In the genomic region with DNA sequence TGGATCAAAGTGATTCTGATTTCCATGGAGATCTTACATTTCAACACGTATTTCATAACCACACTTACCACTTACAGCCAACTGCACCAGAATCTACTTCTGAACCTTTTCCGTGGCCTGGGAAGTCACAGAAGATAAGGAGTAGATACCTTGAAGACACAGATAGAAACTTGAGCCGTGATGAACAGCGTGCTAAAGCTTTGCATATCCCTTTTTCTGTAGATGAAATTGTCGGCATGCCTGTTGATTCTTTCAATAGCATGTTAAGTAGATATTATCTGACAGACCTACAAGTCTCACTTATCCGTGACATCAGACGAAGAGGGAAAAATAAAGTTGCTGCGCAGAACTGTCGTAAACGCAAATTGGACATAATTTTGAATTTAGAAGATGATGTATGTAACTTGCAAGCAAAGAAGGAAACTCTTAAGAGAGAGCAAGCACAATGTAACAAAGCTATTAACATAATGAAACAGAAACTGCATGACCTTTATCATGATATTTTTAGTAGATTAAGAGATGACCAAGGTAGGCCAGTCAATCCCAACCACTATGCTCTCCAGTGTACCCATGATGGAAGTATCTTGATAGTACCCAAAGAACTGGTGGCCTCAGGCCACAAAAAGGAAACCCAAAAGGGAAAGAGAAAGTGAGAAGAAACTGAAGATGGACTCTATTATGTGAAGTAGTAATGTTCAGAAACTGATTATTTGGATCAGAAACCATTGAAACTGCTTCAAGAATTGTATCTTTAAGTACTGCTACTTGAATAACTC, we compare ENCODE assay signal across 8 cellular contexts. TPM values are rescaled to one million over a fixed set of nuclear protein-coding genes. Genes with fewer than 3 reads are reported as not detected.
A peak's percentile ranks its signal among the peaks of the same experiment; 100 is the strongest.
DNase-seq lines count a peak whose midpoint lies in the region; ATAC-seq and TF ChIP-seq lines count a peak whose summit lies in the region.
"Not testable (repeated sequence)": the region's sequence is repeated elsewhere in the genome, so short reads cannot be mapped to it uniquely, and the experiment has no call there.

No MANE protein-coding gene starts in this region.

- H3K9me3 Mint-ChIP-seq in CD4-positive, CD25-positive, alpha-beta regulatory T cell; HFFc6; activated T-cell treated with anti-CD3 and anti-CD28 coated beads, Interleukin-2, amount 50 U/mL, for 4 hours; endodermal cell; neural crest cell: not testable (repeated sequence)

- not testable (repeated sequence) for H3K9me2 ChIP-seq in SU-DHL-6 (replicated peaks; ENCODE audit: insufficient read depth, low read length)

- H3K36me3 Mint-ChIP-seq in CD4-positive, CD25-positive, alpha-beta regulatory T cell = peaks cover 38% of the 10 kb centered on the region
- H3K36me3 Mint-ChIP-seq in HFFc6 (ENCODE audit: low read depth) = peaks cover 64% of the 10 kb centered on the region
- peaks cover 55% of the 10 kb centered on the region for H3K36me3 Mint-ChIP-seq in activated T-cell treated with anti-CD3 and anti-CD28 coated beads, Interleukin-2, amount 50 U/mL, for 4 hours (ENCODE audit: insufficient read depth)
- peaks cover 29% of the 10 kb centered on the region for H3K36me3 Mint-ChIP-seq in endodermal cell (ENCODE audit: low read depth)
- H3K36me3 Mint-ChIP-seq in neural crest cell (ENCODE audit: low read depth) = peaks cover 37% of the 10 kb centered on the region

- not testable (repeated sequence) for H3K9ac ChIP-seq in SU-DHL-6 (ENCODE audit: low read length); endodermal cell (ENCODE audit: extremely low read depth, low read length, poor library complexity, severe bottlenecking)

- H3K4me3 Mint-ChIP-seq in CD4-positive, CD25-positive, alpha-beta regulatory T cell = peak overlapping the region in 1 of 4 donors; percentile 22
- peak overlapping the region; percentile 30; the same call in 1 of the 2 replicates for H3K4me3 Mint-ChIP-seq in HFFc6
- H3K4me3 Mint-ChIP-seq in activated T-cell treated with anti-CD3 and anti-CD28 coated beads, Interleukin-2, amount 50 U/mL, for 4 hours; endodermal cell: not testable (repeated sequence)
- peak overlapping the region; percentile 52 for H3K4me3 Mint-ChIP-seq in neural crest cell

- H3K27me3 ChIP-seq in CD4-positive, CD25-positive, alpha-beta regulatory T cell (ENCODE audit: control insufficient read depth, insufficient read depth, low read length); SU-DHL-6 (ENCODE audit: low read length); endodermal cell (ENCODE audit: control insufficient read depth, insufficient read depth, low read length, poor library complexity, severe bottlenecking): not testable (repeated sequence)

- ATAC-seq in CD4-positive, CD25-positive, alpha-beta regulatory T cell (ENCODE audit: low read depth in 2 of 2) = peak; percentile 22
- peak; percentile 49 for ATAC-seq in GM18867 (IDR thresholded peaks at IDR 0.05; ENCODE audit: unreplicated experiment)
- peak; percentile 5 to 9 for ATAC-seq in activated T-cell treated with anti-CD3 and anti-CD28 coated beads, Interleukin-2, amount 50 U/mL, for 4 hours

- H3K27ac ChIP-seq in CD4-positive, CD25-positive, alpha-beta regulatory T cell (ENCODE audit: insufficient read depth, low read length, poor library complexity, severe bottlenecking) = peak overlapping the region; percentile 51
- peak overlapping the region; percentile 6; the same call in 1 of the 2 replicates for H3K27ac ChIP-seq in SU-DHL-6 (ENCODE audit: low read depth, low read length)
- H3K27ac ChIP-seq in endodermal cell (ENCODE audit: low read depth, low read length) = not testable (repeated sequence)

- peaks cover 28 to 86% (median 67%) of the 10 kb centered on the region in 4 donors for H3K4me1 Mint-ChIP-seq in CD4-positive, CD25-positive, alpha-beta regulatory T cell
- H3K4me1 Mint-ChIP-seq in HFFc6 (ENCODE audit: low read depth) (peaks cover 68% of the 10 kb centered on the region), neural crest cell (peaks cover 53% of the 10 kb centered on the region)
- peaks cover 64% of the 10 kb centered on the region for H3K4me1 Mint-ChIP-seq in activated T-cell treated with anti-CD3 and anti-CD28 coated beads, Interleukin-2, amount 50 U/mL, for 4 hours (ENCODE audit: low read depth)
- H3K4me1 Mint-ChIP-seq in endodermal cell = not testable (repeated sequence)

- H3K9me3 ChIP-seq in CD4-positive, CD25-positive, alpha-beta regulatory T cell (ENCODE audit: control insufficient read depth in 2 of 2, low read length in 2 of 2); SU-DHL-6 (ENCODE audit: insufficient read depth, low read length); endodermal cell (ENCODE audit: control insufficient read depth, low read length): not testable (repeated sequence)

- not testable (repeated sequence) for H3K4me2 ChIP-seq in SU-DHL-6 (ENCODE audit: low read depth, low read length, poor library complexity, severe bottlenecking)

- peak overlapping the region; percentile 4 for H3K4me3 ChIP-seq in CD4-positive, CD25-positive, alpha-beta regulatory T cell (ENCODE audit: low read depth, low read length)
- not testable (repeated sequence) for H3K4me3 ChIP-seq in SU-DHL-6 (ENCODE audit: insufficient read depth, low read length, poor library complexity, severe bottlenecking); endodermal cell (ENCODE audit: low read length)

- H3K4me1 ChIP-seq in CD4-positive, CD25-positive, alpha-beta regulatory T cell (ENCODE audit: control insufficient read depth, insufficient read depth, low read length, poor library complexity, severe bottlenecking) = peaks cover 23% of the 10 kb centered on the region
- not testable (repeated sequence) for H3K4me1 ChIP-seq in endodermal cell (ENCODE audit: control insufficient read depth, insufficient read depth, low read length)

- WGBS in endodermal cell (ENCODE audit: insufficient coverage in 1 of 2, insufficient read length in 1 of 2), 2 experiments = 90 to 95% methylated on average over 5 to 10 of the region's 10 CpGs

- not testable (repeated sequence) for H3K79me2 ChIP-seq in SU-DHL-6 (ENCODE audit: insufficient read depth, low read length)

- TF ChIP-seq CTCF in HFFc6 (IDR thresholded peaks at IDR 0.05); SU-DHL-6 (IDR thresholded peaks at IDR 0.05; ENCODE audit: insufficient read depth, low read length, poor library complexity, severe bottlenecking); endodermal cell (conservative IDR thresholded peaks at IDR 0.05); neural crest cell (conservative IDR thresholded peaks at IDR 0.05): not testable (repeated sequence)

- peaks cover 31% of the 10 kb centered on the region for H3K36me3 ChIP-seq in CD4-positive, CD25-positive, alpha-beta regulatory T cell (ENCODE audit: control insufficient read depth, insufficient read depth, low read length)
- peaks cover 17% of the 10 kb centered on the region for H3K36me3 ChIP-seq in SU-DHL-6 (ENCODE audit: low read length)
- H3K36me3 ChIP-seq in endodermal cell (ENCODE audit: control insufficient read depth, insufficient read depth, low read length) = peaks cover 40% of the 10 kb centered on the region

- not testable (repeated sequence) for H3K27me3 Mint-ChIP-seq in CD4-positive, CD25-positive, alpha-beta regulatory T cell; HFFc6 (ENCODE audit: insufficient read depth); activated T-cell treated with anti-CD3 and anti-CD28 coated beads, Interleukin-2, amount 50 U/mL, for 4 hours (ENCODE audit: low read depth); endodermal cell (ENCODE audit: insufficient read depth)
- peaks cover 32% of the 10 kb centered on the region for H3K27me3 Mint-ChIP-seq in neural crest cell (ENCODE audit: low read depth)

- not testable (repeated sequence) for DNase-seq in CD4-positive, CD25-positive, alpha-beta regulatory T cell; HFFc6; activated T-cell treated with anti-CD3 and anti-CD28 coated beads, Interleukin-2, amount 50 U/mL, for 4 hours; endodermal cell; neural crest cell (ENCODE audit: low read depth, low spot score)
- peak; percentile 40 for DNase-seq in MV-4-11 (lab: John Stamatoyannopoulos, UW)

- peak overlapping the region; percentile 10 to 59 (median 54) for H3K27ac Mint-ChIP-seq in CD4-positive, CD25-positive, alpha-beta regulatory T cell
- peak overlapping the region; percentile 76 for H3K27ac Mint-ChIP-seq in HFFc6
- peak overlapping the region; percentile 4 for H3K27ac Mint-ChIP-seq in endodermal cell
- H3K27ac Mint-ChIP-seq in neural crest cell (ENCODE audit: unreplicated experiment) = not testable (repeated sequence)

- H4K20me1 ChIP-seq in SU-DHL-6 (ENCODE audit: low read depth, low read length) = peaks cover 18% of the 10 kb centered on the region

- H3F3A ChIP-seq in SU-DHL-6 (ENCODE audit: insufficient read depth) = peaks cover 94% of the 10 kb centered on the region

- H2AFZ ChIP-seq in SU-DHL-6 (ENCODE audit: low read depth, low read length, severe bottlenecking) = not testable (repeated sequence)

RNA-seq across cellular contexts. Expression of a gene that starts 15.2 kb away (rescaled TPM):
- 465 TPM for total RNA-seq in CD4-positive, CD25-positive, alpha-beta regulatory T cell
- 100 to 1,000 TPM; 506 to 541 (median 520) TPM for polyA plus RNA-seq in CD4-positive, CD25-positive, alpha-beta regulatory T cell
- 100 to 1,000 TPM; 403 to 643 (median 565) TPM for total RNA-seq in HFFc6 (2021; fragmentation: NEBNext Ultra II Directional; extraction: Animal tissue kit (Norgen Biotek cat#: 25700))
- total RNA-seq in activated T-cell treated with anti-CD3 and anti-CD28 coated beads, Interleukin-2, amount 50 U/mL, for 4 hours = 100 to 1,000 TPM; 912 to 975 (median 924) TPM
- total RNA-seq in endodermal cell (1,000 to 10,000 TPM in 1 of 2 donors, 100 to 1,000 TPM in 1; 913 to 1,007 TPM), neural crest cell (1,068 and 1,071 TPM in 2 replicates)
- 1,106 TPM for polyA plus RNA-seq in endodermal cell (2013, experiment 1 of 2)
- polyA plus RNA-seq in endodermal cell (2013, experiment 2 of 2) = 1,007 TPM

RNA-seq across cellular contexts. Expression of a gene that starts 16.2 kb away (rescaled TPM):
- 115 TPM for total RNA-seq in CD4-positive, CD25-positive, alpha-beta regulatory T cell
- polyA plus RNA-seq in CD4-positive, CD25-positive, alpha-beta regulatory T cell = 100 to 1,000 TPM in 3 of 4 donors, 10 to 100 TPM in 1; 89.1 to 135 (median 125) TPM
- 100 to 1,000 TPM; 115 to 150 (median 140) TPM for total RNA-seq in HFFc6 (2021; fragmentation: NEBNext Ultra II Directional; extraction: Animal tissue kit (Norgen Biotek cat#: 25700))
- 100 to 1,000 TPM; 246 to 278 (median 267) TPM for total RNA-seq in activated T-cell treated with anti-CD3 and anti-CD28 coated beads, Interleukin-2, amount 50 U/mL, for 4 hours
- total RNA-seq in endodermal cell (100 to 1,000 TPM; 213 to 219 TPM), neural crest cell (291 and 293 TPM in 2 replicates)
- polyA plus RNA-seq in endodermal cell (2013, experiment 1 of 2) = 277 TPM
- 276 TPM for polyA plus RNA-seq in endodermal cell (2013, experiment 2 of 2)

RNA-seq across cellular contexts. Expression of a gene that starts 33.3 kb away (rescaled TPM):
- 10.9 TPM for total RNA-seq in CD4-positive, CD25-positive, alpha-beta regulatory T cell
- polyA plus RNA-seq in CD4-positive, CD25-positive, alpha-beta regulatory T cell = 10 to 100 TPM in 3 of 4 donors, 1 to 10 TPM in 1; 8.8 to 13.9 (median 13.2) TPM
- 1 to 10 TPM; 2.3 to 6.5 (median 2.7) TPM for total RNA-seq in HFFc6 (2021; fragmentation: NEBNext Ultra II Directional; extraction: Animal tissue kit (Norgen Biotek cat#: 25700))
- 10 to 100 TPM; 34.1 to 53.7 (median 46.5) TPM for total RNA-seq in activated T-cell treated with anti-CD3 and anti-CD28 coated beads, Interleukin-2, amount 50 U/mL, for 4 hours
- total RNA-seq in endodermal cell (10 to 100 TPM; 20.2 to 48.4 TPM), neural crest cell (2.4 and 3.5 TPM in 2 replicates)
- polyA plus RNA-seq in endodermal cell (2013, experiment 1 of 2) = 14.4 TPM
- polyA plus RNA-seq in endodermal cell (2013, experiment 2 of 2) = 11.3 TPM
